ENCODE assay signal across 8 cellular contexts in genomic region chr12:14885718-14886201, GRCh38. TPM values are rescaled to one million over a fixed set of nuclear protein-coding genes. Genes with fewer than 3 reads are reported as not detected.
DNase-seq lines count a peak whose midpoint lies in the region; ATAC-seq and TF ChIP-seq lines count a peak whose summit lies in the region.

MGP (minus strand) TSS chr12:14885854; CDS start chr12:14885791, 63 bp downstream.

- peaks cover 0 to 30% (median 0%) of the 10 kb centered on the region in 3 donors for H3K4me1 ChIP-seq in gastroesophageal sphincter
- peaks cover 3% of the 10 kb centered on the region for H3K4me1 ChIP-seq in rectal smooth muscle tissue (ENCODE audit: control insufficient read depth, insufficient read depth, low read length)

- H3K9me2 ChIP-seq in SU-DHL-6 (replicated peaks; ENCODE audit: insufficient read depth, low read length), result no peaks in the 10 kb centered on the region

- ATAC-seq in gastroesophageal sphincter (peak; percentile 89), HG03442 (IDR thresholded peaks at IDR 0.05; ENCODE audit: unreplicated experiment) (no peak)

- no peaks in the 10 kb centered on the region for H3K27me3 ChIP-seq in SU-DHL-6 (ENCODE audit: low read length)
- H3K27me3 ChIP-seq in gastroesophageal sphincter, result no peaks in the 10 kb centered on the region
- no peaks in the 10 kb centered on the region for H3K27me3 ChIP-seq in rectal smooth muscle tissue (ENCODE audit: control insufficient read depth, insufficient read depth, low read length)

- H3K36me3 ChIP-seq in SU-DHL-6 (ENCODE audit: low read length) (no peaks in the 10 kb centered on the region), gastroesophageal sphincter (peaks cover 0 to 13% of the 10 kb centered on the region in 2 donors), rectal smooth muscle tissue (ENCODE audit: control insufficient read depth, insufficient read depth, low read length) (no peaks in the 10 kb centered on the region)

- H3K79me2 ChIP-seq in SU-DHL-6 (ENCODE audit: insufficient read depth, low read length), result no peaks in the 10 kb centered on the region

- TF ChIP-seq EP300 in gastroesophageal sphincter (IDR thresholded peaks at IDR 0.05), result no peak

- H3K4me2 ChIP-seq in SU-DHL-6 (ENCODE audit: low read depth, low read length, poor library complexity, severe bottlenecking), result peak within 1 kb of the TSS; percentile 48

- WGBS in gastroesophageal sphincter (ENCODE audit: low coverage in 1 of 2), 2 donors, result 3 to 6% methylated on average over 6 of the region's 6 CpGs

- H3K9me3 ChIP-seq in SU-DHL-6 (ENCODE audit: insufficient read depth, low read length) (no peaks in the 10 kb centered on the region), gastroesophageal sphincter (no peaks in the 10 kb centered on the region)

- H3K9ac ChIP-seq in SU-DHL-6 (ENCODE audit: low read length), result no peak within 1 kb of the TSS
- no peak within 1 kb of the TSS for H3K9ac ChIP-seq in rectal smooth muscle tissue (ENCODE audit: low read length)

- H3K27ac ChIP-seq in SU-DHL-6 (ENCODE audit: low read depth, low read length) (no peak within 1 kb of the TSS), gastroesophageal sphincter (peak within 1 kb of the TSS; percentile 76 to 98 (median 84)), rectal smooth muscle tissue (ENCODE audit: low read depth, low read length) (peak within 1 kb of the TSS; percentile 91)

- H3K4me3 ChIP-seq in SU-DHL-6 (ENCODE audit: insufficient read depth, low read length, poor library complexity, severe bottlenecking), result no peak within 1 kb of the TSS
- peak within 1 kb of the TSS; percentile 45 to 98 for H3K4me3 ChIP-seq in gastroesophageal sphincter
- H3K4me3 ChIP-seq in rectal smooth muscle tissue (ENCODE audit: low read length), result peak within 1 kb of the TSS; percentile 62

- no peaks in the 10 kb centered on the region for H4K20me1 ChIP-seq in SU-DHL-6 (ENCODE audit: low read depth, low read length)

- H3F3A ChIP-seq in SU-DHL-6 (ENCODE audit: insufficient read depth), result 0 out of 2 replicates have a peak, but pooled peaks cover 3% of the 10 kb centered on the region

- TF ChIP-seq CTCF in SU-DHL-6 (IDR thresholded peaks at IDR 0.05; ENCODE audit: insufficient read depth, low read length, poor library complexity, severe bottlenecking), result no peak
- TF ChIP-seq CTCF in gastroesophageal sphincter (IDR thresholded peaks at IDR 0.05), result no peak

- peak; percentile 22 for DNase-seq in DMS 273 treated with DMSO at 0.1 percent for 48 hours (lab: John Stamatoyannopoulos, UW)
- DNase-seq in activated CD4-positive, CD25-positive, alpha-beta regulatory T cell treated with anti-CD3 and anti-CD28 coated beads, Interleukin-2, amount 50 U/mL, for 72 hours, result no peak
- DNase-seq in RPMI8226, result no peak
- DNase-seq in stimulated activated naive CD4-positive, alpha-beta T cell (lab: John Stamatoyannopoulos, UW), result no peak

- TF ChIP-seq POLR2A in gastroesophageal sphincter (IDR thresholded peaks at IDR 0.05), result peak; percentile 84 to 91

- H2AFZ ChIP-seq in SU-DHL-6 (ENCODE audit: low read depth, low read length, severe bottlenecking), result no peak within 1 kb of the TSS

RNA-seq across cellular contexts. Expression of gene MGP, which starts in this region (rescaled TPM):
- 100 to 1,000 TPM; 506 to 706 (median 636) TPM for total RNA-seq in gastroesophageal sphincter
